ENCODE assay signal across 8 cellular contexts in the genomic region with DNA sequence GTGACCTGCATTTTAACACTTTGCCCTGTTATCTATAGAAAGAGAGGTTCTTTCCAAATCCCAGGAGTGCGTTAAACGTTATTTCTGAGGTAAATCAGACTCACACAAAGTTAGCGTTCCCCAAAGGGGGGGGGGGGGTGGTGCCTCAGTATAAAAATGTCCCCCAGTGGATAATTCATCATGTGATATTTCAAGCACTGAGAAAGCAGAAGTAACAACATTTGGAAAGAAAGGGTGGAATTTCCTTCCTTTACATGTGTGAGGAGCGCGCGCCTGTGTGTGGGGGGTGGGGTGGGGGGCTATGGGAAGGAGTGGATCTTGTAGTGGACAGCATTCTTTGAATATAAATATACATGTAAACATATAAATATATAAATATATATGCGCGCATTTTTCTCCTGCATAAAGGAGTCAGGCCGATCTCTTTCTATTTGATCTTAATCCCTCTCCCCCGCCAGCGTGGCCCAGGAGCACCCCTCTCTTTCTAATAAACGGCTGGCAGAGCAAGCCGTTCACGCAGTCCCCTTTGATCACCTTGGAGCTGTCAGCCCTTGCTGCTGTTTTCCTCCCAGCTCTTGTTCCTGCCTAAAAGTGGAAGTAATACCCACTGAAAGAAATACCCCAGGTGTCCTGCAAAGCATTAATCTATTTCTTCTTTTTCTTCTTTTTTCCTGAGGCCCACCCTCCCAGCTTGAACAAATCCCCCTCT.
DNase-seq lines count a peak whose midpoint lies in the region; ATAC-seq and TF ChIP-seq lines count a peak whose summit lies in the region.

No MANE protein-coding gene starts in this region.

- DNase-seq in stimulated activated naive CD8-positive, alpha-beta T cell treated with anti-CD3 and anti-CD28 coated beads, Interleukin-15, Interleukin-2, amounts not matched to agents 100 U/mL and 50 U/mL, for 24 hours = no peak
- DNase-seq in germinal center (ENCODE audit: low spot score) (peak; percentile 3), putamen (ENCODE audit: low spot score) (peak; percentile 5), GOT3 (lab: John Stamatoyannopoulos, UW) (no peak), hepatic stellate cell (ENCODE audit: low spot score) (no peak)

- H3K9me3 Mint-ChIP-seq in stimulated activated naive CD8-positive, alpha-beta T cell treated with anti-CD3 and anti-CD28 coated beads, Interleukin-15, Interleukin-2, amounts not matched to agents 100 ng/mL and 50 ng/mL, for 24 hours = no peaks in the 10 kb centered on the region

- H3K27ac Mint-ChIP-seq in stimulated activated naive CD8-positive, alpha-beta T cell treated with anti-CD3 and anti-CD28 coated beads, Interleukin-15, Interleukin-2, amounts not matched to agents 100 ng/mL and 50 ng/mL, for 24 hours = peak overlapping the region; percentile 63

- peaks cover 45% of the 10 kb centered on the region for H3K4me1 Mint-ChIP-seq in stimulated activated naive CD8-positive, alpha-beta T cell treated with anti-CD3 and anti-CD28 coated beads, Interleukin-15, Interleukin-2, amounts not matched to agents 100 ng/mL and 50 ng/mL, for 24 hours (ENCODE audit: low read depth)

- H3K4me3 Mint-ChIP-seq in stimulated activated naive CD8-positive, alpha-beta T cell treated with anti-CD3 and anti-CD28 coated beads, Interleukin-15, Interleukin-2, amounts not matched to agents 100 ng/mL and 50 ng/mL, for 24 hours = peak overlapping the region; percentile 78

- H3K36me3 Mint-ChIP-seq in stimulated activated naive CD8-positive, alpha-beta T cell treated with anti-CD3 and anti-CD28 coated beads, Interleukin-15, Interleukin-2, amounts not matched to agents 100 ng/mL and 50 ng/mL, for 24 hours (ENCODE audit: low read depth) = no peaks in the 10 kb centered on the region

- H3K27me3 Mint-ChIP-seq in stimulated activated naive CD8-positive, alpha-beta T cell treated with anti-CD3 and anti-CD28 coated beads, Interleukin-15, Interleukin-2, amounts not matched to agents 100 ng/mL and 50 ng/mL, for 24 hours = peaks cover 50% of the 10 kb centered on the region

- no peak for ATAC-seq in stimulated activated naive CD8-positive, alpha-beta T cell treated with anti-CD3 and anti-CD28 coated beads, Interleukin-15, Interleukin-2, amounts not matched to agents 100 U/mL and 50 U/mL, for 24 hours
- peak; percentile 22 for ATAC-seq in SK-N-SH treated with all-trans-retinoic acid at 6 μM for 48 hours
- ATAC-seq in GM21723 (IDR thresholded peaks at IDR 0.05; ENCODE audit: unreplicated experiment) = no peak

TF ChIP-seq in SK-N-SH treated with all-trans-retinoic acid at 6 μM for 48 hours, 23 proteins besides CTCF, POLR2A, EP300 and RAD21:
- TF ChIP-seq ISL1 (CRISPR knock-in tag; IDR thresholded peaks at IDR 0.05) (no peak), OSR1 (CRISPR knock-in tag; IDR thresholded peaks at IDR 0.05) (no peak)
- TF ChIP-seq, protein P1, sequence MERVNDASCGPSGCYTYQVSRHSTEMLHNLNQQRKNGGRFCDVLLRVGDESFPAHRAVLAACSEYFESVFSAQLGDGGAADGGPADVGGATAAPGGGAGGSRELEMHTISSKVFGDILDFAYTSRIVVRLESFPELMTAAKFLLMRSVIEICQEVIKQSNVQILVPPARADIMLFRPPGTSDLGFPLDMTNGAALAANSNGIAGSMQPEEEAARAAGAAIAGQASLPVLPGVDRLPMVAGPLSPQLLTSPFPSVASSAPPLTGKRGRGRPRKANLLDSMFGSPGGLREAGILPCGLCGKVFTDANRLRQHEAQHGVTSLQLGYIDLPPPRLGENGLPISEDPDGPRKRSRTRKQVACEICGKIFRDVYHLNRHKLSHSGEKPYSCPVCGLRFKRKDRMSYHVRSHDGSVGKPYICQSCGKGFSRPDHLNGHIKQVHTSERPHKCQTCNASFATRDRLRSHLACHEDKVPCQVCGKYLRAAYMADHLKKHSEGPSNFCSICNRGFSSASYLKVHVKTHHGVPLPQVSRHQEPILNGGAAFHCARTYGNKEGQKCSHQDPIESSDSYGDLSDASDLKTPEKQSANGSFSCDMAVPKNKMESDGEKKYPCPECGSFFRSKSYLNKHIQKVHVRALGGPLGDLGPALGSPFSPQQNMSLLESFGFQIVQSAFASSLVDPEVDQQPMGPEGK (CRISPR knock-in tag; IDR thresholded peaks at IDR 0.05; ENCODE audit: borderline replicate concordance) = no peak

Comparison
In these comparisons a context has a peak if more than half of its experiments do, and no peak if none do; other contexts are left out.
1. DNase-seq: peak in germinal center (single experiment) and putamen (single experiment); none in stimulated activated naive CD8-positive, alpha-beta T cell treated with anti-CD3 and anti-CD28 coated beads, Interleukin-15, Interleukin-2, amounts not matched to agents 100 U/mL and 50 U/mL, for 24 hours (single experiment), GOT3 (single experiment) and hepatic stellate cell (single experiment).